In genomic region chr11:66253081-66253480, GRCh38 we compare ENCODE assay signal across 7 cellular contexts. TPM values are rescaled to one million over a fixed set of nuclear protein-coding genes. Genes with fewer than 3 reads are reported as not detected.
"Had no signal": no experiment of that assay in that cellular context is flagged by ENCODE, and none has a peak within 500 bp of the region (broad histone marks: within the 10 kb centered on the region; RNA-seq: fewer than 3 reads in every experiment).

No MANE protein-coding gene starts in this region.

RNA-seq across cellular contexts. Expression of gene CNIH2, which starts 24.9 kb away (rescaled TPM):
- total RNA-seq: ascending aorta had no signal

RNA-seq across cellular contexts. Expression of gene TMEM151A, which starts 38.6 kb away (rescaled TPM):
- total RNA-seq: activated CD4-positive, alpha-beta memory T cell treated with anti-CD3 and anti-CD28 coated beads for 36 hours; activated CD4-positive, alpha-beta T cell treated with anti-CD3 and anti-CD28 coated beads, Interleukin-2, amount 10 ng/mL, durations not matched to agents 7 days and 5 days; activated CD8-positive, alpha-beta memory T cell treated with anti-CD3 and anti-CD28 coated beads for 36 hours; K562; OCI-LY7; RPMI7951 had no signal
- polyA plus RNA-seq: K562 had no signal
